In genomic region chr2:201680743-201681142, GRCh38 we compare ENCODE assay signal across 9 cellular contexts. TPM values are rescaled to one million over a fixed set of nuclear protein-coding genes. Genes with fewer than 3 reads are reported as not detected.
DNase-seq lines count a peak whose midpoint lies in the region; ATAC-seq and TF ChIP-seq lines count a peak whose summit lies in the region.
"Had no signal": no experiment of that assay in that cellular context is flagged by ENCODE, and none has a peak within 500 bp of the region (broad histone marks: within the 10 kb centered on the region; RNA-seq: fewer than 3 reads in every experiment).

No MANE protein-coding gene starts in this region.

- DNase-seq in heart right ventricle (no peak), Right ventricle myocardium inferior (ENCODE audit: missing footprints) (no peak), NAMALWA (ENCODE audit: low spot score) (peak; percentile 31), ecto neural progenitor cell (ENCODE audit: low spot score) (peak; percentile 63), type B pancreatic cell (ENCODE audit: extremely low spot score, unreplicated experiment) (no peak), tibial artery (no peak), NOMO-1 treated with dmso at 0.1 percent for 144 hours (lab: John Stamatoyannopoulos, UW; ENCODE audit: unreplicated experiment) (no peak)

- H3K4me1 ChIP-seq in heart right ventricle, result no peaks in the 10 kb centered on the region
- no peaks in the 10 kb centered on the region for H3K4me1 ChIP-seq in tibial artery

- WGBS in heart right ventricle, 2 donors, result 39 to 43% methylated on average over 9 of the region's 9 CpGs

- no peak overlapping the region for H3K27ac ChIP-seq in heart right ventricle
- H3K27ac ChIP-seq in tibial artery, result no peak overlapping the region

- H3K4me3 ChIP-seq in heart right ventricle, result no peak overlapping the region
- H3K4me3 ChIP-seq in tibial artery, result no peak overlapping the region

- no peak overlapping the region for H3K27ac Mint-ChIP-seq in type B pancreatic cell
- H3K27ac Mint-ChIP-seq: IgD-negative memory B cell had no signal

- peaks cover under 1% of the 10 kb centered on the region for H3K4me1 Mint-ChIP-seq in type B pancreatic cell (ENCODE audit: unreplicated experiment)
- H3K4me1 Mint-ChIP-seq: IgD-negative memory B cell had no signal

- no peak for ATAC-seq in heart right ventricle
- no peak for ATAC-seq in Right ventricle myocardium inferior
- ATAC-seq in GM21390 (IDR thresholded peaks at IDR 0.05; ENCODE audit: unreplicated experiment), result no peak

- no peaks in the 10 kb centered on the region for H3K9me3 Mint-ChIP-seq in type B pancreatic cell
- H3K9me3 Mint-ChIP-seq: IgD-negative memory B cell had no signal

- H3K36me3 ChIP-seq in heart right ventricle (no peaks in the 10 kb centered on the region), tibial artery (no peaks in the 10 kb centered on the region)

- H3K9me3 ChIP-seq in heart right ventricle (no peaks in the 10 kb centered on the region), tibial artery (no peaks in the 10 kb centered on the region)

- H3K4me3 Mint-ChIP-seq in type B pancreatic cell, result no peak overlapping the region
- H3K4me3 Mint-ChIP-seq: IgD-negative memory B cell had no signal

- peaks cover 3% of the 10 kb centered on the region for H3K27me3 Mint-ChIP-seq in type B pancreatic cell

- H3K27me3 ChIP-seq in heart right ventricle, result no peaks in the 10 kb centered on the region
- H3K27me3 ChIP-seq in tibial artery, result no peaks in the 10 kb centered on the region

- TF ChIP-seq CTCF in heart right ventricle (IDR thresholded peaks at IDR 0.05) (peak in 7 of 9 donors; percentile 18 to 48 (median 26)), type B pancreatic cell (conservative IDR thresholded peaks at IDR 0.05) (peak; percentile 62), tibial artery (IDR thresholded peaks at IDR 0.05) (no peak)

- no peaks in the 10 kb centered on the region for H3K36me3 Mint-ChIP-seq in type B pancreatic cell
- H3K36me3 Mint-ChIP-seq: IgD-negative memory B cell had no signal

- intact Hi-C loops in heart right ventricle (cut with DNase I) (no loop called here), Right ventricle myocardium inferior (cut with DNase I) (no loop called here), tibial artery (cut with DNase I; ENCODE audit: low total_unique reads) (no loop called here)

RNA-seq across cellular contexts. Expression of gene MPP4, which starts 17.7 kb away (rescaled TPM):
- under 1 TPM in 2 of 10 donors, not detected in 8; 0.25 TPM for total RNA-seq in heart right ventricle
- polyA plus RNA-seq in heart right ventricle, result under 1 TPM in 1 of 2 donors, not detected in 1; 0.16 TPM
- not detected for total RNA-seq in Right ventricle myocardium inferior
- 0.46 TPM in 1 of 2 replicates, not detected in the other for total RNA-seq in type B pancreatic cell (ENCODE audit: low replicate concordance)
- polyA plus RNA-seq: IgD-negative memory B cell had no signal

RNA-seq across cellular contexts. Expression of gene TMEM237, which starts 37.4 kb away (rescaled TPM):
- 10 to 100 TPM; 11.4 to 25.0 (median 19.2) TPM for total RNA-seq in heart right ventricle
- polyA plus RNA-seq in heart right ventricle, result 1 to 10 TPM; 8.7 to 9.0 TPM
- 14.6 TPM for total RNA-seq in Right ventricle myocardium inferior
- 22.7 and 43.2 TPM in 2 replicates for total RNA-seq in type B pancreatic cell (ENCODE audit: low replicate concordance)

Comparison
In these comparisons a context has a peak if more than half of its experiments do, and no peak if none do; other contexts are left out.
1. DNase-seq: peak in NAMALWA (single experiment) and ecto neural progenitor cell (single experiment); none in heart right ventricle (0 of 2), Right ventricle myocardium inferior (single experiment), type B pancreatic cell (single experiment), tibial artery (0 of 2) and NOMO-1 treated with dmso at 0.1 percent for 144 hours (single experiment).
2. CTCF ChIP-seq: peak in heart right ventricle (7 of 9) and type B pancreatic cell (single experiment); none in tibial artery (0 of 2).